ENCODE assay signal across 27 cellular contexts in the genomic region with DNA sequence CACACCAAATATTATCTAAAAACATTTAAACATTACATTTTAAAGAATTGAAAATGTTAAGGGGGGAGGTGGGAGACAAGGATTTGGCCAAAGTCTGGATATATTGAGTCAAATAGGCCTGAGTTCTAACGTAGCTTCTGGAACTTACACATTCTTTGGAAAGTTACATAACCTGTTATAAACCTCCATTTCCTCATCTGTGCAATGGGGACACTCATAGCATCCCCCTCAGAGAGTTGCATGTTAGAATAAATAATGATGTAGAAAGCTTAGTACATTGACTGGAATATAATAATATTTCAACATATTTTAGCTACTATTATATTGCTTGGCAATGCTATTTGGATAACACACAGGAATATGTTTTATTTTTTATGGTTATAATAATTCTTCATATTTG.
"Had no signal": no experiment of that assay in that cellular context is flagged by ENCODE, and none has a peak within 500 bp of the region (broad histone marks: within the 10 kb centered on the region; RNA-seq: fewer than 3 reads in every experiment).

No MANE protein-coding gene starts in this region.

- H3K4me3 ChIP-seq: stomach, suprapubic skin, testis, thoracic aorta, thyroid gland, tibial artery, tibial nerve, transverse colon, upper lobe of left lung, upper lobe of right lung, uterus, vagina had no signal

- FAIRE-seq: urothelium cell line had no signal

- H3K27ac ChIP-seq: stomach, suprapubic skin, testis, thoracic aorta, thyroid gland, tibial artery, tibial nerve, transverse colon, upper lobe of left lung, upper lobe of right lung, uterus, vagina had no signal

- DNase-seq: stimulated activated CD4-positive, alpha-beta T cell treated with anti-CD3 and anti-CD28 coated beads, Interleukin-2, amount 100 ng/mL, for 48 hours; stimulated activated CD4-positive, alpha-beta T cell treated with anti-CD3 and anti-CD28 coated beads, Interleukin-4, amount 100 ng/mL, for 1 hour; stimulated activated CD4-positive, alpha-beta T cell treated with anti-CD3 and anti-CD28 coated beads, Interleukin-4, amount 100 ng/mL, for 24 hours; stimulated activated CD4-positive, alpha-beta T cell treated with anti-CD3 and anti-CD28 coated beads, Interleukin-4, amount 100 ng/mL, for 4 hours; stimulated activated CD8-positive, alpha-beta memory T cell treated with anti-CD3 and anti-CD28 coated beads, Interleukin-4, amount 100 ng/mL, for 48 hours; stimulated activated naive B cell treated with anti-CD40 and anti-IgM and Interleukin-4, amounts not matched to agents 10 μg/mL and 1 μg/mL and 100 μg/mL, for 72 hours; stimulated activated naive CD4-positive, alpha-beta T cell; stimulated activated naive CD4-positive, alpha-beta T cell treated with Interleukin-2 at 50 U/mL for 16 hours; stimulated activated naive CD8-positive, alpha-beta T cell treated with anti-CD3 and anti-CD28 coated beads, Interleukin-15, amount 100 ng/mL, for 72 hours; stimulated activated naive CD8-positive, alpha-beta T cell treated with anti-CD3 and anti-CD28 coated beads, Interleukin-15, Interleukin-2, amounts not matched to agents 100 U/mL and 50 U/mL, for 24 hours; stomach; substantia nigra; testis; thyroid gland; tibial artery; transverse colon; trophoblast cell; upper lobe of left lung; upper lobe of right lung; uterus had no signal

- ATAC-seq: stimulated activated effector memory CD8-positive, alpha-beta T cell treated with anti-CD3 and anti-CD28 coated beads, Interleukin-12 subunit alpha, Interleukin-12 subunit beta, amount 100 ng/mL, for 72 hours; stimulated activated memory B cell treated with anti-CD40 and anti-IgM and Interleukin-4, amounts not matched to agents 10 μg/mL and 1 μg/mL and 100 μg/mL, for 72 hours; stimulated activated naive B cell treated with anti-CD40 and anti-IgM and Interleukin-4, amounts not matched to agents 10 μg/mL and 1 μg/mL and 100 μg/mL, for 72 hours; stimulated activated naive CD8-positive, alpha-beta T cell treated with anti-CD3 and anti-CD28 coated beads, Interleukin-15, amount 100 ng/mL, for 72 hours; stimulated activated naive CD8-positive, alpha-beta T cell treated with anti-CD3 and anti-CD28 coated beads, Interleukin-15, Interleukin-2, amounts not matched to agents 100 U/mL and 50 U/mL, for 24 hours; upper lobe of right lung had no signal

- H3K9me3 ChIP-seq: stomach, suprapubic skin, testis, thoracic aorta, thyroid gland, tibial artery, tibial nerve, transverse colon, upper lobe of left lung, upper lobe of right lung, uterus, vagina had no signal

- H3K27me3 ChIP-seq: stomach, suprapubic skin, testis, thyroid gland, tibial artery, tibial nerve, transverse colon, upper lobe of left lung, uterus, vagina had no signal

- H3K36me3 ChIP-seq: stomach, suprapubic skin, thoracic aorta, thyroid gland, tibial artery, tibial nerve, transverse colon, upper lobe of left lung, upper lobe of right lung, uterus, vagina had no signal

- H3K4me1 ChIP-seq: stomach, suprapubic skin, testis, tibial artery, transverse colon, upper lobe of left lung, upper lobe of right lung, uterus, vagina had no signal
